In genomic region chr1:211478376-211478775, GRCh38 we compare ENCODE assay signal across 1 cellular context.
TF ChIP-seq lines count a peak whose summit lies in the region.

No MANE protein-coding gene starts in this region.

TF ChIP-seq in IMR-90, 13 proteins besides CTCF, POLR2A, EP300 and RAD21:
- TF ChIP-seq BHLHE40 (IDR thresholded peaks at IDR 0.05; ENCODE audit: low read depth, low read length), result no peak
- TF ChIP-seq CEBPB (IDR thresholded peaks at IDR 0.05; ENCODE audit: low read depth, low read length), result no peak
- TF ChIP-seq RFX5 (IDR thresholded peaks at IDR 0.05; ENCODE audit: low read depth, low read length), result no peak
- no peak for TF ChIP-seq SMC3 (IDR thresholded peaks at IDR 0.05; ENCODE audit: low read depth, low read length)
- no peak for TF ChIP-seq MXI1 (IDR thresholded peaks at IDR 0.05; ENCODE audit: borderline replicate concordance, low read depth, low read length)
- no peak for TF ChIP-seq FOS (IDR thresholded peaks at IDR 0.05; ENCODE audit: low read depth, low read length)
- TF ChIP-seq CHD1 (IDR thresholded peaks at IDR 0.05; ENCODE audit: low read depth, low read length), result no peak
- TF ChIP-seq MAZ (IDR thresholded peaks at IDR 0.05; ENCODE audit: borderline replicate concordance, low read depth, low read length), result no peak
- TF ChIP-seq MAFK (IDR thresholded peaks at IDR 0.05; ENCODE audit: low read depth, low read length), result no peak
- TF ChIP-seq USF2 (IDR thresholded peaks at IDR 0.05; ENCODE audit: low read depth, low read length), result no peak
- no peak for TF ChIP-seq RCOR1 (IDR thresholded peaks at IDR 0.05; ENCODE audit: insufficient replicate concordance, low read length)
- no peak for TF ChIP-seq NFE2L2 (IDR thresholded peaks at IDR 0.05; ENCODE audit: low read depth, low read length)
- no peak for TF ChIP-seq ELK1 (IDR thresholded peaks at IDR 0.05; ENCODE audit: borderline replicate concordance, low read depth, low read length)
TF ChIP-seq in IMR-90: peak in this region for 0.
